1 cellular context compared by ENCODE assay signal in the genomic region with DNA sequence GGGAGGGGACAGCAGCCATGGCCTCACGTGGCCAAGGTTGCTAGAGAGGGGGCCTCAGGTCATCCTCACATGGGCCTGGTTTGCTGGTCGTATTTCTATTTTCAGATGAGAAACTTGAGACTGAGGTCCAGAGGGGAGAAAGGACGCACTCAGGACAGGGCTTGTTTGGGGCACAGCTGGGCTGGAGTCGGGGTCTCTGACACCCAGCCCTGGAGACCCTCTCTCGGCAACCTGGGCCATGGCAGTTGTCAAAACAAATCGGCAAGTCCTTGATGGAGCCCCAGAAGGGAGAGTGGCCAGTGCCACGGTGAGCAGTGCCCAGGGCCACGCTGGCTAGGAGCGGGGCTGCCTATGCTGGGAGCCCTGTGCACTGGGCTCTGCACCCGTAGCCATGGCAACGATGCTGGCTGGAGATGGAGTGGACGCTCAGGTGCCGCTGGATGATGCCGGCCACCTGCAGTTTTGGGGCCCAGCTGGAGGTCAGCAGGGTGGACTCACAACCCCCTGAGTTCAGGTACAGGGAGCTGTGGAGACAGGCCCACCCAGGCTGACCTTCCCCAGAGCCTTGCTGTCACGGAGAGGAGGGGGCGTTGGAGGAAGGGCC.
TF ChIP-seq lines count a peak whose summit lies in the region.

No MANE protein-coding gene starts in this region.

TF ChIP-seq in SK-N-SH, 30 proteins besides CTCF, POLR2A, EP300 and RAD21 (continued from another document):
- TF ChIP-seq, protein P1, sequence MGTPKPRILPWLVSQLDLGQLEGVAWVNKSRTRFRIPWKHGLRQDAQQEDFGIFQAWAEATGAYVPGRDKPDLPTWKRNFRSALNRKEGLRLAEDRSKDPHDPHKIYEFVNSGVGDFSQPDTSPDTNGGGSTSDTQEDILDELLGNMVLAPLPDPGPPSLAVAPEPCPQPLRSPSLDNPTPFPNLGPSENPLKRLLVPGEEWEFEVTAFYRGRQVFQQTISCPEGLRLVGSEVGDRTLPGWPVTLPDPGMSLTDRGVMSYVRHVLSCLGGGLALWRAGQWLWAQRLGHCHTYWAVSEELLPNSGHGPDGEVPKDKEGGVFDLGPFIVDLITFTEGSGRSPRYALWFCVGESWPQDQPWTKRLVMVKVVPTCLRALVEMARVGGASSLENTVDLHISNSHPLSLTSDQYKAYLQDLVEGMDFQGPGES (IDR thresholded peaks at IDR 0.05; ENCODE audit: low read depth, low read length), result no peak
- no peak for TF ChIP-seq SMC3 (IDR thresholded peaks at IDR 0.05; ENCODE audit: low read depth, low read length)
- TF ChIP-seq GATA2 (CRISPR knock-in tag; IDR thresholded peaks at IDR 0.05), result no peak
